In the genomic region with DNA sequence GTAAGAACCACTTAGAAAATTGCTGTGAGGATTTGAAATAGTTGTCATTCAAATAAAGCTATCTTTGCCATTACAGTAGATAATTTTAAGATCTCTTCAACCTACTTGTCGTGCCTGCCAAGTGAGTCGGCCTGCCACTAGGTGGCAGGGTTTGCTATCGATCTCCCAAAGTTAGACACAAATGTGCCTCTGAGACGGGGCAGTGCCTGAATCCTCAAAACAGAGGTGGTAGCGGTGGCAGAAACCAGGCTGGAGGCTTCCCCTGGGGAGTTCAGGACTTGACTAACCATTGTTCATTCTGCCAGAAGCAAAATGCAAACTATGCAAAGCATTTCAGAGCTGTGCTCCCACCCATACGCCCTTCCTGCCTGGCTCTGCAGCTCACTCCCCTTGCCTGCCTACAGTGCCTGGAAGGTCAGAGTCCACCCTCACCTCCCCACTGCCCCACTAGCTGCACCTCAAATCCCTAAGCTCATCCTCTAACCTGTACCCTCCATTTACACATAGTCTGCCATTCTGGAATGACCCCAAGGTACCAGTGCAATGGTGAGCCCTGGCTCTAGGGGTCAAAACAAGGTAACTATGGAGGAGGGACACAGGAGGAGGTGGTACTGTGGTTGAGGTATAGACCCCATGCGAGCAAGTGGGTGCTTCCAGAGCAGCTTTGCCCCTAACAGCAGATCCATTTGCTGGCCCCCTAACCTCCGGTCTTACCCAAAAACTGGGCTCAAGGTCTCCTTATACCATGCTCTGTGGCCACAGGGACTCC, we compare ENCODE assay signal across 8 cellular contexts.
DNase-seq lines count a peak whose midpoint lies in the region; ATAC-seq, FAIRE-seq and TF ChIP-seq lines count a peak whose summit lies in the region.

No MANE protein-coding gene starts in this region.

- no peak overlapping the region for H3K4me3 Mint-ChIP-seq in activated naive CD4-positive, alpha-beta T cell treated with anti-CD3 and anti-CD28 coated beads for 36 hours
- no peak overlapping the region for H3K4me3 Mint-ChIP-seq in progenitor cell of endocrine pancreas (ENCODE audit: low read depth)

- peak; percentile 27 for FAIRE-seq in H54 (lab: Jason Lieb, UNC)

- TF ChIP-seq POLR2A in H54 (IDR thresholded peaks at IDR 0.05; ENCODE audit: low read depth, low read length) (no peak), uterus (IDR thresholded peaks at IDR 0.05) (no peak)

- H3K27me3 Mint-ChIP-seq in activated naive CD4-positive, alpha-beta T cell treated with anti-CD3 and anti-CD28 coated beads for 36 hours (ENCODE audit: low read depth), result peaks cover 2% of the 10 kb centered on the region
- H3K27me3 Mint-ChIP-seq in progenitor cell of endocrine pancreas, result no peaks in the 10 kb centered on the region

- no peak overlapping the region for H3K27ac Mint-ChIP-seq in activated naive CD4-positive, alpha-beta T cell treated with anti-CD3 and anti-CD28 coated beads for 36 hours
- peak overlapping the region; percentile 72 for H3K27ac Mint-ChIP-seq in progenitor cell of endocrine pancreas

- no peaks in the 10 kb centered on the region for H3K4me1 ChIP-seq in uterus

- H3K9me3 ChIP-seq in uterus, result no peaks in the 10 kb centered on the region

- in situ Hi-C loops in SK-MEL-5 (cut with HindIII; ENCODE audit: low pct_unique_long_range_greater_than_20kb, low sequenced_read_pairs), result no loop called here

- H3K4me3 ChIP-seq in LNCaP clone FGC (ENCODE audit: low read depth, low read length) (no peak overlapping the region), uterus (no peak overlapping the region)

- intact Hi-C loops in activated naive CD4-positive, alpha-beta T cell treated with anti-CD3 and anti-CD28 coated beads for 36 hours (cut with micrococcal nuclease), result loop anchor here (1.0 to 5.0 kb wide), 7 partner anchors 35 to 684 kb away; a partner anchor contains a TSS
- intact Hi-C loops in Right ventricle myocardium inferior (cut with DNase I), result loop anchor here (1.0 to 5.0 kb wide), 4 partner anchors 33 to 242 kb away; no protein-coding TSS in a partner anchor
- intact Hi-C loops in uterus (cut with DNase I; ENCODE audit: low total_unique reads), result no loop called here

- TF ChIP-seq CTCF in LNCaP clone FGC (IDR thresholded peaks at IDR 0.05; ENCODE audit: control insufficient read depth, extremely low read depth, insufficient read depth), result peak; percentile 94
- peak; percentile 91 for TF ChIP-seq CTCF in progenitor cell of endocrine pancreas (IDR thresholded peaks at IDR 0.05; ENCODE audit: unreplicated experiment)
- TF ChIP-seq CTCF in uterus (IDR thresholded peaks at IDR 0.05), result peak; percentile 55 to 76 (median 64)

- H3K4me1 Mint-ChIP-seq in activated naive CD4-positive, alpha-beta T cell treated with anti-CD3 and anti-CD28 coated beads for 36 hours (ENCODE audit: low read depth), result peaks cover 4% of the 10 kb centered on the region
- H3K4me1 Mint-ChIP-seq in progenitor cell of endocrine pancreas (ENCODE audit: low read depth), result peaks cover 24% of the 10 kb centered on the region

- DNase-seq in GDM1 (lab: John Stamatoyannopoulos, UW) (peak; percentile 77), H54 (ENCODE audit: insufficient read length, low spot score) (peak; percentile 65), LNCaP clone FGC (ENCODE audit: low read depth) (peak; percentile 36), SK-MEL-5 (ENCODE audit: low read depth, low spot score) (peak; percentile 83), Right ventricle myocardium inferior (ENCODE audit: missing footprints) (peak; percentile 87), progenitor cell of endocrine pancreas (ENCODE audit: low spot score, unreplicated experiment) (peak; percentile 59), uterus (peak; percentile 54 to 63)
- peak; percentile 87 for DNase-seq in activated naive CD4-positive, alpha-beta T cell treated with anti-CD3 and anti-CD28 coated beads for 36 hours

- no peaks in the 10 kb centered on the region for H3K36me3 ChIP-seq in uterus

- peak; percentile 61 for ATAC-seq in Right ventricle myocardium inferior

- CTCF ChIA-PET in activated naive CD4-positive, alpha-beta T cell treated with anti-CD3 and anti-CD28 coated beads for 36 hours (lab: Charles Lee), result interaction anchor here (0.6 to 10.5 kb wide), 45 partner anchors 8 to 1093 kb away, joined by 3 to 91 read pairs (median 4); no protein-coding TSS in a partner anchor

- H3K9me3 Mint-ChIP-seq in activated naive CD4-positive, alpha-beta T cell treated with anti-CD3 and anti-CD28 coated beads for 36 hours, result no peaks in the 10 kb centered on the region
- no peaks in the 10 kb centered on the region for H3K9me3 Mint-ChIP-seq in progenitor cell of endocrine pancreas (ENCODE audit: low read depth)

- H3K36me3 Mint-ChIP-seq in activated naive CD4-positive, alpha-beta T cell treated with anti-CD3 and anti-CD28 coated beads for 36 hours (ENCODE audit: low read depth), result no peaks in the 10 kb centered on the region
- H3K36me3 Mint-ChIP-seq in progenitor cell of endocrine pancreas (ENCODE audit: insufficient read depth), result peaks cover 23% of the 10 kb centered on the region

- no peak overlapping the region for H3K27ac ChIP-seq in uterus

- no peaks in the 10 kb centered on the region for H3K27me3 ChIP-seq in uterus

Comparison
In these comparisons a context has a peak if more than half of its experiments do, and no peak if none do; other contexts are left out.
1. DNase-seq: peak in every context shown above with its lines; median percentile 87 in activated naive CD4-positive, alpha-beta T cell treated with anti-CD3 and anti-CD28 coated beads for 36 hours; 87 in Right ventricle myocardium inferior; 83 in SK-MEL-5; 77 in GDM1; 65 in H54; 59 in progenitor cell of endocrine pancreas; 58 in uterus; 36 in LNCaP clone FGC.